In genomic region chr11:65560555-65561418, GRCh38 we compare ENCODE assay signal across 9 cellular contexts. TPM values are rescaled to one million over a fixed set of nuclear protein-coding genes. Genes with fewer than 3 reads are reported as not detected.
DNase-seq lines count a peak whose midpoint lies in the region; ATAC-seq, FAIRE-seq and TF ChIP-seq lines count a peak whose summit lies in the region.
"Had no signal": no experiment of that assay in that cellular context is flagged by ENCODE, and none has a peak within 500 bp of the region (broad histone marks: within the 10 kb centered on the region; RNA-seq: fewer than 3 reads in every experiment).

No MANE protein-coding gene starts in this region.

- TF ChIP-seq RAD21 in HepG2 (CRISPR knock-in tag; IDR thresholded peaks at IDR 0.05): no peak

- peaks cover 0 to 2% (median 0%) of the 10 kb centered on the region in 7 donors for H3K9me3 Mint-ChIP-seq in CD4-positive, CD25-positive, alpha-beta regulatory T cell

- in situ Hi-C loops in HepG2 (cut with HindIII; ENCODE audit: extremely low pct_ligation_motif_present, low pct_unique_long_range_greater_than_20kb): no loop called here

- FAIRE-seq in HepG2 (lab: Jason Lieb, UNC): no peak

- no peaks in the 10 kb centered on the region for H3K27me3 Mint-ChIP-seq in CD4-positive, CD25-positive, alpha-beta regulatory T cell

- peak overlapping the region; percentile 97 for H3K4me2 ChIP-seq in HepG2 (ENCODE audit: low read depth, low read length)

- H3K4me1 ChIP-seq in CD4-positive, CD25-positive, alpha-beta regulatory T cell (ENCODE audit: control insufficient read depth, insufficient read depth, low read length, poor library complexity, severe bottlenecking): peaks cover 43% of the 10 kb centered on the region
- H3K4me1 ChIP-seq in HepG2 (ENCODE audit: insufficient read depth, low read length) (peaks cover 63% of the 10 kb centered on the region), upper lobe of left lung (peaks cover 43 to 64% (median 50%) of the 10 kb centered on the region in 4 donors)

- peak overlapping the region; percentile 8 to 75 (median 38) for H3K4me3 Mint-ChIP-seq in CD4-positive, CD25-positive, alpha-beta regulatory T cell

- H3K9ac ChIP-seq in HepG2 (ENCODE audit: insufficient read depth, low read depth, low read length): no peak overlapping the region

- H2AFZ ChIP-seq in HepG2 (ENCODE audit: low read length): no peak overlapping the region

- H3K4me3 ChIP-seq in CD4-positive, CD25-positive, alpha-beta regulatory T cell (ENCODE audit: low read depth, low read length): no peak overlapping the region
- H3K4me3 ChIP-seq in MG63 (no peak overlapping the region), HepG2 (replicated peaks in 1 of 3; ENCODE audit: insufficient read depth in 1 of 3, low read depth in 2 of 3, low read length in 3 of 3) (peak overlapping the region in 2 of 3 experiments; percentile 9 to 59; a peak in 1 of 6 replicates), upper lobe of left lung (no peak overlapping the region)
- H3K4me3 ChIP-seq: HAP-1 had no signal

- no peaks in the 10 kb centered on the region for H3K9me3 ChIP-seq in CD4-positive, CD25-positive, alpha-beta regulatory T cell (ENCODE audit: control insufficient read depth in 2 of 2, low read length in 2 of 2)
- no peaks in the 10 kb centered on the region for H3K9me3 ChIP-seq in MG63
- H3K9me3 ChIP-seq in HepG2 (ENCODE audit: low read length): no peaks in the 10 kb centered on the region
- no peaks in the 10 kb centered on the region for H3K9me3 ChIP-seq in upper lobe of left lung
- H3K9me3 ChIP-seq: HAP-1 had no signal

- no peaks in the 10 kb centered on the region for H3K36me3 Mint-ChIP-seq in CD4-positive, CD25-positive, alpha-beta regulatory T cell

- no peak for TF ChIP-seq EP300 in HepG2 (IDR thresholded peaks at IDR 0.05; ENCODE audit: low read depth in 2 of 2, low read length in 2 of 2)
- TF ChIP-seq EP300 in HepG2 (CRISPR knock-in tag; IDR thresholded peaks at IDR 0.05; ENCODE audit: borderline replicate concordance): no peak
- TF ChIP-seq EP300 in upper lobe of left lung (IDR thresholded peaks at IDR 0.05): no peak

- peaks cover 8% of the 10 kb centered on the region for H3K79me2 ChIP-seq in HepG2 (ENCODE audit: insufficient read depth, low read length)

- no peaks in the 10 kb centered on the region for H3K27me3 ChIP-seq in CD4-positive, CD25-positive, alpha-beta regulatory T cell (ENCODE audit: control insufficient read depth, insufficient read depth, low read length)
- H3K27me3 ChIP-seq in MG63: no peaks in the 10 kb centered on the region
- no peaks in the 10 kb centered on the region for H3K27me3 ChIP-seq in HepG2 (ENCODE audit: control insufficient read depth in 1 of 2, insufficient read depth in 2 of 2, low read length in 2 of 2)
- H3K27me3 ChIP-seq in upper lobe of left lung: no peaks in the 10 kb centered on the region

- no peaks in the 10 kb centered on the region for H3K36me3 ChIP-seq in CD4-positive, CD25-positive, alpha-beta regulatory T cell (ENCODE audit: control insufficient read depth, insufficient read depth, low read length)
- peaks cover 6% of the 10 kb centered on the region for H3K36me3 ChIP-seq in MG63
- no peaks in the 10 kb centered on the region for H3K36me3 ChIP-seq in HepG2 (replicated peaks in 1 of 2; ENCODE audit: control insufficient read depth in 1 of 2, insufficient read depth in 2 of 2, low read length in 2 of 2)
- H3K36me3 ChIP-seq in upper lobe of left lung: no peaks in the 10 kb centered on the region
- H3K36me3 ChIP-seq: HAP-1 had no signal

- no peak for DNase-seq in CD4-positive, CD25-positive, alpha-beta regulatory T cell
- DNase-seq in MG63 (peak; percentile 89), brain pericyte (ENCODE audit: low read depth, low spot score) (peak; percentile 72), HepG2 (ENCODE audit: low spot score) (no peak), upper lobe of left lung (no peak), Kasumi-1 (lab: John Stamatoyannopoulos, UW) (no peak), NCI-H1048 (lab: John Stamatoyannopoulos, UW) (no peak), cortex of kidney (lab: John Stamatoyannopoulos, UW) (no peak)

- H3K27ac ChIP-seq in CD4-positive, CD25-positive, alpha-beta regulatory T cell (ENCODE audit: insufficient read depth, low read length, poor library complexity, severe bottlenecking): no peak overlapping the region
- H3K27ac ChIP-seq in HepG2 (ENCODE audit: extremely low read length, insufficient read depth, low read length) (no peak overlapping the region), upper lobe of left lung (peak overlapping the region in 3 of 4 donors; percentile 49 to 97 (median 93))

- POLR2A ChIA-PET in HepG2 (lab: Yijun Ruan, JAX): interaction anchor here (0.6 to 3.4 kb wide), 12 partner anchors 9 to 138 kb away, joined by 3 to 34 read pairs (median 7); partner anchors contain the start of genes EHBP1L1, FAM89B, MALAT1 and NEAT1

- TF ChIP-seq CTCF in HepG2 (CRISPR knock-in tag; IDR thresholded peaks at IDR 0.05) (no peak), upper lobe of left lung (IDR thresholded peaks at IDR 0.05) (no peak)

- no TSS peak for BruUV-seq in HepG2 (replicated peaks; lab: Mats Ljungman, UMichigan)

- no peak for TF ChIP-seq POLR2A in HepG2 (IDR thresholded peaks at IDR 0.05; ENCODE audit: insufficient read depth in 1 of 2, low read depth in 2 of 2, low read length in 2 of 2)
- no peak for TF ChIP-seq POLR2A in upper lobe of left lung (IDR thresholded peaks at IDR 0.05)

- intact Hi-C loops in HepG2 (cut with micrococcal nuclease; ENCODE audit: unreplicated experiment): loop anchor here (2.0 kb wide), 1 partner anchor 20 kb away; no protein-coding TSS in a partner anchor

- no peaks in the 10 kb centered on the region for H4K20me1 ChIP-seq in HepG2 (ENCODE audit: insufficient read depth, low read length)

- CTCF ChIA-PET in HepG2 (lab: Yijun Ruan, JAX; ENCODE audit: low intra/inter-chr PET ratio, low total read pairs): no interaction called here

- peaks cover 0 to 58% (median 33%) of the 10 kb centered on the region in 4 donors for H3K4me1 Mint-ChIP-seq in CD4-positive, CD25-positive, alpha-beta regulatory T cell

- 2% methylated on average over 11 of the region's 15 CpGs for WGBS in HepG2 (ENCODE audit: low lambda C conversion rate)
- WGBS in upper lobe of left lung, 2 donors: 30 to 38% methylated on average over 12 to 15 of the region's 15 CpGs

- no peak for ATAC-seq in CD4-positive, CD25-positive, alpha-beta regulatory T cell (ENCODE audit: low read depth in 2 of 2)
- ATAC-seq in HepG2: peak; percentile 37
- peak in 1 of 2 donors; percentile 4 for ATAC-seq in upper lobe of left lung (ENCODE audit: low FRiP score in 2 of 2)

- H3K27ac Mint-ChIP-seq in CD4-positive, CD25-positive, alpha-beta regulatory T cell: peak overlapping the region in 1 of 3 donors; percentile 85

RNA-seq across cellular contexts. Expression of gene LTBP3, which starts 2.6 kb away (rescaled TPM):
- total RNA-seq in CD4-positive, CD25-positive, alpha-beta regulatory T cell: 132 TPM
- 10 to 100 TPM in 2 of 4 donors, 1 to 10 TPM in 2; 9.2 to 15.0 (median 11.9) TPM for polyA plus RNA-seq in CD4-positive, CD25-positive, alpha-beta regulatory T cell
- total RNA-seq in MG63 (2014; rRNA removed; shearing (Covaris generic); ENCODE audit: low replicate concordance): 109 and 124 TPM in 2 replicates
- 4.2 and 12.2 TPM in 2 replicates for total RNA-seq in HepG2 (2016; rRNA removed; fragmentation: Illumina TruSeq; extraction: Trizol)
- total RNA-seq in HepG2 (2016; cell fraction: cytosol; rRNA removed; fragmentation: Illumina TruSeq; extraction: Trizol; ENCODE audit: low read depth): 3.8 and 4.6 TPM in 2 replicates
- total RNA-seq in HepG2 (2016; cell fraction: insoluble cytoplasmic fraction; rRNA removed; fragmentation: Illumina TruSeq; extraction: Trizol): 3.1 and 14.2 TPM in 2 replicates
- 6.5 and 7.6 TPM in 2 replicates for total RNA-seq in HepG2 (2016; cell fraction: membrane; rRNA removed; fragmentation: Illumina TruSeq; extraction: Trizol)
- total RNA-seq in HepG2 (2016; cell fraction: nucleus; rRNA removed; fragmentation: Illumina TruSeq; extraction: Trizol): 18.0 and 20.1 TPM in 2 replicates
- polyA plus RNA-seq in HepG2 (2011; rRNA removed): 60.3 and 68.1 TPM in 2 replicates
- polyA plus RNA-seq in HepG2 (2011; cell fraction: cytosol; rRNA removed): 16.4 and 24.6 TPM in 2 replicates
- polyA plus RNA-seq in HepG2 (2011; cell fraction: nucleus; rRNA removed): 549 and 694 TPM in 2 replicates
- 41.0 and 45.6 TPM in 2 replicates for polyA plus RNA-seq in HepG2 (2012)
- 2.1 and 2.8 TPM in 2 replicates for polyA plus RNA-seq in HepG2 (2016; cell fraction: cytosol; fragmentation: Illumina TruSeq; extraction: Trizol; ENCODE audit: low read depth)
- 7.3 and 9.4 TPM in 2 replicates for polyA plus RNA-seq in HepG2 (2016; cell fraction: insoluble cytoplasmic fraction; fragmentation: Illumina TruSeq; extraction: Trizol; ENCODE audit: low read depth)
- 6.0 and 7.1 TPM in 2 replicates for polyA plus RNA-seq in HepG2 (2016; cell fraction: membrane; fragmentation: Illumina TruSeq; extraction: Trizol; ENCODE audit: low read depth)
- polyA plus RNA-seq in HepG2 (2016; cell fraction: nucleus; fragmentation: Illumina TruSeq; extraction: Trizol; ENCODE audit: insufficient read depth, low read depth): 129 and 139 TPM in 2 replicates
- polyA minus RNA-seq in HepG2 (2011; rRNA and poly(A)+ RNA removed; ENCODE audit: low replicate concordance): 12.7 and 25.1 TPM in 2 replicates
- 13.7 and 23.3 TPM in 2 replicates for polyA minus RNA-seq in HepG2 (2011; cell fraction: cytosol; rRNA and poly(A)+ RNA removed)
- 36.4 and 39.8 TPM in 2 replicates for polyA minus RNA-seq in HepG2 (2011; cell fraction: nucleus; rRNA and poly(A)+ RNA removed)
- total RNA-seq in upper lobe of left lung: 100 to 1,000 TPM in 5 of 6 donors, 10 to 100 TPM in 1; 99.9 to 479 (median 131) TPM

RNA-seq across cellular contexts. Expression of gene ZNRD2, which starts 9.5 kb away (rescaled TPM):
- total RNA-seq in CD4-positive, CD25-positive, alpha-beta regulatory T cell: 34.6 TPM
- polyA plus RNA-seq in CD4-positive, CD25-positive, alpha-beta regulatory T cell: 10 to 100 TPM; 64.6 to 84.7 (median 73.1) TPM
- total RNA-seq in MG63 (2014; rRNA removed; shearing (Covaris generic); ENCODE audit: low replicate concordance): 51.1 and 90.7 TPM in 2 replicates
- 34.0 and 40.0 TPM in 2 replicates for total RNA-seq in HepG2 (2016; rRNA removed; fragmentation: Illumina TruSeq; extraction: Trizol)
- 15.3 and 19.2 TPM in 2 replicates for total RNA-seq in HepG2 (2016; cell fraction: cytosol; rRNA removed; fragmentation: Illumina TruSeq; extraction: Trizol; ENCODE audit: low read depth)
- 32.9 and 41.5 TPM in 2 replicates for total RNA-seq in HepG2 (2016; cell fraction: insoluble cytoplasmic fraction; rRNA removed; fragmentation: Illumina TruSeq; extraction: Trizol)
- total RNA-seq in HepG2 (2016; cell fraction: membrane; rRNA removed; fragmentation: Illumina TruSeq; extraction: Trizol): 16.0 and 17.9 TPM in 2 replicates
- 11.5 and 15.7 TPM in 2 replicates for total RNA-seq in HepG2 (2016; cell fraction: nucleus; rRNA removed; fragmentation: Illumina TruSeq; extraction: Trizol)
- polyA plus RNA-seq in HepG2 (2011; rRNA removed): 29.2 and 31.4 TPM in 2 replicates
- polyA plus RNA-seq in HepG2 (2011; cell fraction: cytosol; rRNA removed): 24.1 and 41.2 TPM in 2 replicates
- 48.9 and 54.8 TPM in 2 replicates for polyA plus RNA-seq in HepG2 (2011; cell fraction: nucleus; rRNA removed)
- polyA plus RNA-seq in HepG2 (2012): 25.2 and 28.5 TPM in 2 replicates
- 26.6 and 28.0 TPM in 2 replicates for polyA plus RNA-seq in HepG2 (2016; cell fraction: cytosol; fragmentation: Illumina TruSeq; extraction: Trizol; ENCODE audit: low read depth)
- 42.9 and 46.1 TPM in 2 replicates for polyA plus RNA-seq in HepG2 (2016; cell fraction: insoluble cytoplasmic fraction; fragmentation: Illumina TruSeq; extraction: Trizol; ENCODE audit: low read depth)
- 23.7 and 24.4 TPM in 2 replicates for polyA plus RNA-seq in HepG2 (2016; cell fraction: membrane; fragmentation: Illumina TruSeq; extraction: Trizol; ENCODE audit: low read depth)
- polyA plus RNA-seq in HepG2 (2016; cell fraction: nucleus; fragmentation: Illumina TruSeq; extraction: Trizol; ENCODE audit: insufficient read depth, low read depth): 31.1 and 33.2 TPM in 2 replicates
- polyA minus RNA-seq in HepG2 (2011; rRNA and poly(A)+ RNA removed; ENCODE audit: low replicate concordance): 18.6 and 34.8 TPM in 2 replicates
- polyA minus RNA-seq in HepG2 (2011; cell fraction: cytosol; rRNA and poly(A)+ RNA removed): 8.6 and 11.3 TPM in 2 replicates
- polyA minus RNA-seq in HepG2 (2011; cell fraction: nucleus; rRNA and poly(A)+ RNA removed): 12.0 and 19.5 TPM in 2 replicates
- total RNA-seq in upper lobe of left lung: 10 to 100 TPM; 22.6 to 60.7 (median 39.7) TPM

RNA-seq across cellular contexts. Expression of gene FAM89B, which starts 11.6 kb away (rescaled TPM):
- total RNA-seq in CD4-positive, CD25-positive, alpha-beta regulatory T cell: 49.4 TPM
- 100 to 1,000 TPM in 3 of 4 donors, 10 to 100 TPM in 1; 77.1 to 158 (median 115) TPM for polyA plus RNA-seq in CD4-positive, CD25-positive, alpha-beta regulatory T cell
- 45.5 and 66.6 TPM in 2 replicates for total RNA-seq in MG63 (2014; rRNA removed; shearing (Covaris generic); ENCODE audit: low replicate concordance)
- total RNA-seq in HepG2 (2016; rRNA removed; fragmentation: Illumina TruSeq; extraction: Trizol) (3.6 and 5.7 TPM in 2 replicates), upper lobe of left lung (10 to 100 TPM; 27.9 to 65.8 (median 45.3) TPM)
- 7.8 and 8.7 TPM in 2 replicates for total RNA-seq in HepG2 (2016; cell fraction: cytosol; rRNA removed; fragmentation: Illumina TruSeq; extraction: Trizol; ENCODE audit: low read depth)
- total RNA-seq in HepG2 (2016; cell fraction: insoluble cytoplasmic fraction; rRNA removed; fragmentation: Illumina TruSeq; extraction: Trizol): 4.0 and 5.2 TPM in 2 replicates
- 8.0 and 9.6 TPM in 2 replicates for total RNA-seq in HepG2 (2016; cell fraction: membrane; rRNA removed; fragmentation: Illumina TruSeq; extraction: Trizol)
- total RNA-seq in HepG2 (2016; cell fraction: nucleus; rRNA removed; fragmentation: Illumina TruSeq; extraction: Trizol): 2.9 and 4.0 TPM in 2 replicates
- polyA plus RNA-seq in HepG2 (2011; rRNA removed): 8.0 and 11.5 TPM in 2 replicates
- polyA plus RNA-seq in HepG2 (2011; cell fraction: cytosol; rRNA removed): 5.8 and 9.6 TPM in 2 replicates
- 29.0 and 34.8 TPM in 2 replicates for polyA plus RNA-seq in HepG2 (2011; cell fraction: nucleus; rRNA removed)
- 3.6 and 5.3 TPM in 2 replicates for polyA plus RNA-seq in HepG2 (2012)
- polyA plus RNA-seq in HepG2 (2016; cell fraction: cytosol; fragmentation: Illumina TruSeq; extraction: Trizol; ENCODE audit: low read depth): 19.5 and 20.4 TPM in 2 replicates
- polyA plus RNA-seq in HepG2 (2016; cell fraction: insoluble cytoplasmic fraction; fragmentation: Illumina TruSeq; extraction: Trizol; ENCODE audit: low read depth): 7.9 and 9.1 TPM in 2 replicates
- polyA plus RNA-seq in HepG2 (2016; cell fraction: membrane; fragmentation: Illumina TruSeq; extraction: Trizol; ENCODE audit: low read depth): 15.3 and 15.7 TPM in 2 replicates
- 11.6 and 13.0 TPM in 2 replicates for polyA plus RNA-seq in HepG2 (2016; cell fraction: nucleus; fragmentation: Illumina TruSeq; extraction: Trizol; ENCODE audit: insufficient read depth, low read depth)
- 11.8 and 23.8 TPM in 2 replicates for polyA minus RNA-seq in HepG2 (2011; rRNA and poly(A)+ RNA removed; ENCODE audit: low replicate concordance)
- 1.9 and 4.2 TPM in 2 replicates for polyA minus RNA-seq in HepG2 (2011; cell fraction: cytosol; rRNA and poly(A)+ RNA removed)
- 4.5 and 5.1 TPM in 2 replicates for polyA minus RNA-seq in HepG2 (2011; cell fraction: nucleus; rRNA and poly(A)+ RNA removed)

RNA-seq across cellular contexts. Expression of gene EHBP1L1, which starts 15.1 kb away (rescaled TPM):
- total RNA-seq in CD4-positive, CD25-positive, alpha-beta regulatory T cell: 143 TPM
- 10 to 100 TPM in 1 of 4 donors, 1 to 10 TPM in 3; 7.8 to 11.6 (median 8.7) TPM for polyA plus RNA-seq in CD4-positive, CD25-positive, alpha-beta regulatory T cell
- 30.8 and 65.1 TPM in 2 replicates for total RNA-seq in MG63 (2014; rRNA removed; shearing (Covaris generic); ENCODE audit: low replicate concordance)
- total RNA-seq in HepG2 (2016; rRNA removed; fragmentation: Illumina TruSeq; extraction: Trizol): 5.4 and 10.6 TPM in 2 replicates
- 2.5 and 2.6 TPM in 2 replicates for total RNA-seq in HepG2 (2016; cell fraction: cytosol; rRNA removed; fragmentation: Illumina TruSeq; extraction: Trizol; ENCODE audit: low read depth)
- 3.9 and 9.7 TPM in 2 replicates for total RNA-seq in HepG2 (2016; cell fraction: insoluble cytoplasmic fraction; rRNA removed; fragmentation: Illumina TruSeq; extraction: Trizol)
- total RNA-seq in HepG2 (2016; cell fraction: membrane; rRNA removed; fragmentation: Illumina TruSeq; extraction: Trizol): 3.4 TPM in 2 replicates
- total RNA-seq in HepG2 (2016; cell fraction: nucleus; rRNA removed; fragmentation: Illumina TruSeq; extraction: Trizol): 7.8 and 8.4 TPM in 2 replicates
- 8.3 and 14.4 TPM in 2 replicates for polyA plus RNA-seq in HepG2 (2011; rRNA removed)
- polyA plus RNA-seq in HepG2 (2011; cell fraction: cytosol; rRNA removed): 7.1 and 10.0 TPM in 2 replicates
- polyA plus RNA-seq in HepG2 (2011; cell fraction: nucleus; rRNA removed): 74.9 and 85.5 TPM in 2 replicates
- 9.8 and 10.7 TPM in 2 replicates for polyA plus RNA-seq in HepG2 (2012)
- polyA plus RNA-seq in HepG2 (2016; cell fraction: cytosol; fragmentation: Illumina TruSeq; extraction: Trizol; ENCODE audit: low read depth): 0.58 and 0.94 TPM in 2 replicates
- 4.6 and 5.1 TPM in 2 replicates for polyA plus RNA-seq in HepG2 (2016; cell fraction: insoluble cytoplasmic fraction; fragmentation: Illumina TruSeq; extraction: Trizol; ENCODE audit: low read depth)
- 0.79 and 1.3 TPM in 2 replicates for polyA plus RNA-seq in HepG2 (2016; cell fraction: membrane; fragmentation: Illumina TruSeq; extraction: Trizol; ENCODE audit: low read depth)
- polyA plus RNA-seq in HepG2 (2016; cell fraction: nucleus; fragmentation: Illumina TruSeq; extraction: Trizol; ENCODE audit: insufficient read depth, low read depth): 27.0 and 30.2 TPM in 2 replicates
- 23.3 and 45.1 TPM in 2 replicates for polyA minus RNA-seq in HepG2 (2011; rRNA and poly(A)+ RNA removed; ENCODE audit: low replicate concordance)
- polyA minus RNA-seq in HepG2 (2011; cell fraction: cytosol; rRNA and poly(A)+ RNA removed): 7.6 and 13.2 TPM in 2 replicates
- 6.4 and 11.8 TPM in 2 replicates for polyA minus RNA-seq in HepG2 (2011; cell fraction: nucleus; rRNA and poly(A)+ RNA removed)
- total RNA-seq in upper lobe of left lung: 100 to 1,000 TPM in 4 of 6 donors, 10 to 100 TPM in 2; 70.4 to 220 (median 133) TPM

RNA-seq across cellular contexts. Expression of gene KCNK7, which starts 34.8 kb away (rescaled TPM):
- total RNA-seq in CD4-positive, CD25-positive, alpha-beta regulatory T cell: 5.5 TPM
- 1 to 10 TPM in 1 of 4 donors, under 1 TPM in 2, not detected in 1; 0.19 to 1.5 (median 0.76) TPM for polyA plus RNA-seq in CD4-positive, CD25-positive, alpha-beta regulatory T cell
- not detected in 2 replicates for total RNA-seq in MG63 (2014; rRNA removed; shearing (Covaris generic); ENCODE audit: low replicate concordance)
- total RNA-seq in HepG2 (2016; rRNA removed; fragmentation: Illumina TruSeq; extraction: Trizol) (not detected in 2 replicates), upper lobe of left lung (1 to 10 TPM in 4 of 6 donors, under 1 TPM in 1, not detected in 1; 0.59 to 3.7 (median 1.7) TPM)
- total RNA-seq in HepG2 (2016; cell fraction: cytosol; rRNA removed; fragmentation: Illumina TruSeq; extraction: Trizol; ENCODE audit: low read depth): not detected in 2 replicates
- total RNA-seq in HepG2 (2016; cell fraction: insoluble cytoplasmic fraction; rRNA removed; fragmentation: Illumina TruSeq; extraction: Trizol): not detected in 2 replicates
- not detected in 2 replicates for total RNA-seq in HepG2 (2016; cell fraction: membrane; rRNA removed; fragmentation: Illumina TruSeq; extraction: Trizol)
- total RNA-seq in HepG2 (2016; cell fraction: nucleus; rRNA removed; fragmentation: Illumina TruSeq; extraction: Trizol): 1.2 TPM in 1 of 2 replicates, not detected in the other
- polyA plus RNA-seq in HepG2 (2011; rRNA removed): 0.11 and 0.14 TPM in 2 replicates
- 0.04 TPM in 1 of 2 replicates, not detected in the other for polyA plus RNA-seq in HepG2 (2011; cell fraction: cytosol; rRNA removed)
- 0.69 and 0.97 TPM in 2 replicates for polyA plus RNA-seq in HepG2 (2011; cell fraction: nucleus; rRNA removed)
- 0.28 TPM in 1 of 2 replicates, not detected in the other for polyA plus RNA-seq in HepG2 (2012)
- polyA plus RNA-seq in HepG2 (2016; cell fraction: cytosol; fragmentation: Illumina TruSeq; extraction: Trizol; ENCODE audit: low read depth): not detected in 2 replicates
- not detected in 2 replicates for polyA plus RNA-seq in HepG2 (2016; cell fraction: insoluble cytoplasmic fraction; fragmentation: Illumina TruSeq; extraction: Trizol; ENCODE audit: low read depth)
- not detected in 2 replicates for polyA plus RNA-seq in HepG2 (2016; cell fraction: membrane; fragmentation: Illumina TruSeq; extraction: Trizol; ENCODE audit: low read depth)
- polyA plus RNA-seq in HepG2 (2016; cell fraction: nucleus; fragmentation: Illumina TruSeq; extraction: Trizol; ENCODE audit: insufficient read depth, low read depth): 0.38 and 0.77 TPM in 2 replicates
- 0.33 and 0.90 TPM in 2 replicates for polyA minus RNA-seq in HepG2 (2011; rRNA and poly(A)+ RNA removed; ENCODE audit: low replicate concordance)
- not detected in 2 replicates for polyA minus RNA-seq in HepG2 (2011; cell fraction: cytosol; rRNA and poly(A)+ RNA removed)
- 0.75 and 1.2 TPM in 2 replicates for polyA minus RNA-seq in HepG2 (2011; cell fraction: nucleus; rRNA and poly(A)+ RNA removed)

Comparison
In these comparisons a context has a peak if more than half of its experiments do, and no peak if none do; other contexts are left out.
1. DNase-seq: peak in MG63 (single experiment) and brain pericyte (single experiment); none in CD4-positive, CD25-positive, alpha-beta regulatory T cell (0 of 3), HepG2 (single experiment), upper lobe of left lung (0 of 2), Kasumi-1 (0 of 2), NCI-H1048 (single experiment) and cortex of kidney (single experiment).
2. H3K27ac ChIP-seq: peak in upper lobe of left lung (3 of 4); none in CD4-positive, CD25-positive, alpha-beta regulatory T cell (single experiment) and HepG2 (single experiment).
3. H3K4me3 ChIP-seq: peak in HepG2 (2 of 3); none in CD4-positive, CD25-positive, alpha-beta regulatory T cell (single experiment), MG63 (single experiment) and upper lobe of left lung (0 of 4).